25 cellular contexts compared by ENCODE assay signal in the genomic region with DNA sequence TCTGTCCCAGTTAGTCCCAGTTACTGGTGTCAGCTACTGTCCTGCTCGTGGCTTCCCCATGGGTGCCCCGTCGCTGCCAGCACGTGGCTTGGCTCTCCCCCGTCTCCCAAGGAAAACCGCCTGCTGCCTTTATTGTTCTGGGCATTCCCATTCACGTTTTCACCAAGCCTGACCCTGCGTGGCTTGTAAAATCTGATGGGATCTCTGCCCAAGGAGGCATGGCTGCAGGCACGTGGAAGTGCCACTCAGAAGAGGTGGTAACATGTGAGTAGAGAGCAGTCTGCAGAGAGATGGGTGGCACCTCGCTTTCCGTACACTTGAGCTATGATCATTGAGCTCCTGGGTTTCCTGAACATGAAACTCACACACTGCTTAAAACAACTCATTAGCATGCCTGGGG.
DNase-seq lines count a peak whose midpoint lies in the region; ATAC-seq, FAIRE-seq and TF ChIP-seq lines count a peak whose summit lies in the region.
"Had no signal": no experiment of that assay in that cellular context is flagged by ENCODE, and none has a peak within 500 bp of the region (broad histone marks: within the 10 kb centered on the region; RNA-seq: fewer than 3 reads in every experiment).

No MANE protein-coding gene starts in this region.

- no peaks in the 10 kb centered on the region for H3K36me3 ChIP-seq in mucosa of descending colon (ENCODE audit: low read depth)
- no peaks in the 10 kb centered on the region for H3K36me3 ChIP-seq in small intestine (ENCODE audit: control insufficient read depth in 2 of 2, insufficient read depth in 2 of 2, low read length in 2 of 2)
- no peaks in the 10 kb centered on the region for H3K36me3 ChIP-seq in upper lobe of right lung
- H3K36me3 ChIP-seq in colonic mucosa, result no peaks in the 10 kb centered on the region
- H3K36me3 ChIP-seq: HAP-1, SJCRH30 had no signal

- intact Hi-C loops in dorsolateral prefrontal cortex (cut with DNase I), result loop anchor here in 1 of 2 donors (5.0 kb wide), 1 partner anchor 171 kb away; no protein-coding TSS in a partner anchor
- intact Hi-C loops in mucosa of descending colon (cut with DNase I, micrococcal nuclease), result no loop called here
- intact Hi-C loops in upper lobe of right lung (cut with DNase I), result no loop called here
- intact Hi-C loops in colonic mucosa (cut with DNase I), result no loop called here

- 12 to 58% (median 37%) methylated on average over 11 of the region's 11 CpGs for WGBS in small intestine, 3 donors

- peak overlapping the region in 7 of 59 donors; percentile 0 to 20 (median 13) for H3K4me3 ChIP-seq in dorsolateral prefrontal cortex
- no peak overlapping the region for H3K4me3 ChIP-seq in mucosa of descending colon
- no peak overlapping the region for H3K4me3 ChIP-seq in small intestine (ENCODE audit: low read depth in 1 of 2, low read length in 2 of 2)
- H3K4me3 ChIP-seq in upper lobe of right lung, result no peak overlapping the region
- H3K4me3 ChIP-seq in colonic mucosa, result no peak overlapping the region
- H3K4me3 ChIP-seq: GM23248, HAP-1, PC-9, SJCRH30 had no signal

- H3K9me3 ChIP-seq in mucosa of descending colon, result peaks cover 2% of the 10 kb centered on the region
- H3K9me3 ChIP-seq in small intestine (ENCODE audit: control insufficient read depth, low read depth), result no peaks in the 10 kb centered on the region
- no peaks in the 10 kb centered on the region for H3K9me3 ChIP-seq in upper lobe of right lung
- no peaks in the 10 kb centered on the region for H3K9me3 ChIP-seq in colonic mucosa
- H3K9me3 ChIP-seq: HAP-1, SJCRH30 had no signal

- peak; percentile 81 for ATAC-seq in mucosa of descending colon
- ATAC-seq in upper lobe of right lung, result peak; percentile 62
- ATAC-seq in HG02571 (IDR thresholded peaks at IDR 0.05; ENCODE audit: unreplicated experiment), result no peak
- ATAC-seq: HepG2, SK-N-SH treated with all-trans-retinoic acid at 6 μM for 48 hours had no signal

- H3K27ac ChIP-seq in dorsolateral prefrontal cortex (peak overlapping the region in 41 of 59 donors; percentile 8 to 84 (median 52)), small intestine (ENCODE audit: low read depth in 1 of 2, low read length in 1 of 2) (no peak overlapping the region), upper lobe of right lung (no peak overlapping the region), colonic mucosa (no peak overlapping the region)
- H3K27ac ChIP-seq: GM23248, PC-9, SJCRH30 had no signal

- TF ChIP-seq CTCF in dorsolateral prefrontal cortex (IDR thresholded peaks at IDR 0.05 in 54 of 56, conservative IDR thresholded peaks at IDR 0.05 in 2 of 56; ENCODE audit: low read depth in 1 of 56, partially characterized antibody in 56 of 56) (peak in 1 of 56 donors; percentile 5), mucosa of descending colon (IDR thresholded peaks at IDR 0.05) (no peak), upper lobe of right lung (IDR thresholded peaks at IDR 0.05) (no peak), colonic mucosa (IDR thresholded peaks at IDR 0.05) (no peak)

- H3K27me3 ChIP-seq in dorsolateral prefrontal cortex, result peaks cover 0 to 2% (median 0%) of the 10 kb centered on the region in 45 donors
- no peaks in the 10 kb centered on the region for H3K27me3 ChIP-seq in small intestine (ENCODE audit: control insufficient read depth in 2 of 2, insufficient read depth in 2 of 2, low read length in 2 of 2)
- H3K27me3 ChIP-seq in upper lobe of right lung, result no peaks in the 10 kb centered on the region
- H3K27me3 ChIP-seq in colonic mucosa, result no peaks in the 10 kb centered on the region
- H3K27me3 ChIP-seq: SJCRH30 had no signal

- H3K9ac ChIP-seq in colonic mucosa (ENCODE audit: low read depth in 2 of 2, low read length in 2 of 2), result no peak overlapping the region
- H3K9ac ChIP-seq: GM23248 had no signal

- FAIRE-seq in small intestine (lab: Jason Lieb, UNC), result no peak
- FAIRE-seq: G401.6, HepG2 had no signal

- H3K4me1 ChIP-seq in mucosa of descending colon (ENCODE audit: low read depth), result no peaks in the 10 kb centered on the region
- H3K4me1 ChIP-seq in small intestine (ENCODE audit: control insufficient read depth in 2 of 2, insufficient read depth in 1 of 2, low read depth in 1 of 2, low read length in 1 of 2), result no peaks in the 10 kb centered on the region
- peaks cover 8% of the 10 kb centered on the region for H3K4me1 ChIP-seq in upper lobe of right lung
- H3K4me1 ChIP-seq in colonic mucosa, result no peaks in the 10 kb centered on the region
- H3K4me1 ChIP-seq: HAP-1, SJCRH30 had no signal

- DNase-seq in dorsolateral prefrontal cortex (no peak), mucosa of descending colon (peak in 1 of 3 donors; percentile 52), small intestine (peak; percentile 57), upper lobe of right lung (no peak), colonic mucosa (no peak), A172 (ENCODE audit: low spot score) (no peak)
- DNase-seq: CD4-positive, alpha-beta memory T cell; COR-L47; GM23248; HFFc6; Karpas-422; MV-4-11; NCI-H1105; NCI-H1436 treated with DMSO at 0.1 percent for 48 hours; NCI-H187 treated with DMSO at 0.1 percent for 48 hours; NCI-H446; NCI-H82; NK-92 treated with Interleukin-12 subunit alpha and Interleukin-12 subunit beta, amount 100 ng/mL, for 24 hours; PC-9; SJCRH30 had no signal

Comparison
In these comparisons a context has a peak if more than half of its experiments do, and no peak if none do; other contexts are left out.
1. H3K27ac ChIP-seq: peak in dorsolateral prefrontal cortex (41 of 59); none in small intestine (0 of 2), upper lobe of right lung (single experiment) and colonic mucosa (single experiment).